8 cellular contexts compared by ENCODE assay signal in genomic region chr1:112466078-112466660, GRCh38. TPM values are rescaled to one million over a fixed set of nuclear protein-coding genes. Genes with fewer than 3 reads are reported as not detected.
DNase-seq lines count a peak whose midpoint lies in the region; TF ChIP-seq lines count a peak whose summit lies in the region.

No MANE protein-coding gene starts in this region.

- H3K27me3 ChIP-seq in H7 (ENCODE audit: control insufficient read depth, insufficient read depth, low read length) (peaks cover 13% of the 10 kb centered on the region; the same call in 1 of the 2 replicates), Loucy (ENCODE audit: insufficient read depth, low read length, poor library complexity, severe bottlenecking) (no peaks in the 10 kb centered on the region), neural progenitor cell (peaks cover 24% of the 10 kb centered on the region), stomach (peaks cover 0 to 6% (median 0%) of the 10 kb centered on the region in 3 donors)

- intact Hi-C loops in stomach (cut with DNase I; ENCODE audit: low total_unique reads), result no loop called here

- H3F3A ChIP-seq in Loucy (ENCODE audit: low read depth) (no peaks in the 10 kb centered on the region), neural progenitor cell (ENCODE audit: low read depth) (peaks cover 7% of the 10 kb centered on the region)

- peaks cover 9% of the 10 kb centered on the region for H3K27me3 Mint-ChIP-seq in neural progenitor cell (ENCODE audit: insufficient read depth, low read depth)

- H2AFZ ChIP-seq in Loucy (ENCODE audit: low read length) (peak overlapping the region; percentile 95), neural progenitor cell (replicated peaks) (peak overlapping the region; percentile 8)

- WGBS in stomach, 5 donors, result 1 to 2% (median 2%) methylated on average over 31 of the region's 31 CpGs

- TF ChIP-seq CTCF in Loucy (conservative IDR thresholded peaks at IDR 0.05; ENCODE audit: low read length), result peak; percentile 76
- TF ChIP-seq CTCF in neural progenitor cell (IDR thresholded peaks at IDR 0.05), result peak; percentile 83
- TF ChIP-seq CTCF in stomach (IDR thresholded peaks at IDR 0.05), result peak in 5 of 7 experiments; percentile 65 to 93 (median 81)

- H3K27ac ChIP-seq in neural progenitor cell (no peak overlapping the region), stomach (peak overlapping the region; percentile 22 to 81 (median 66))

- H3K9ac ChIP-seq in ES-I3 (ENCODE audit: low read depth, low read length), result peak overlapping the region; percentile 28; the same call in 1 of the 2 replicates
- H3K9ac ChIP-seq in Loucy (ENCODE audit: low read depth, low read length, poor library complexity, severe bottlenecking), result peak overlapping the region; percentile 44
- no peak overlapping the region for H3K9ac ChIP-seq in neural progenitor cell

- H3K4me3 ChIP-seq in H7 (ENCODE audit: insufficient read depth, low read depth, low read length) (no peak overlapping the region), Loucy (ENCODE audit: low read length, poor library complexity, severe bottlenecking) (peak overlapping the region; percentile 61), neural progenitor cell (peak overlapping the region; percentile 16), stomach (peak overlapping the region; percentile 22 to 45 (median 38))

- H3K4me1 Mint-ChIP-seq in neural progenitor cell, result peaks cover 19% of the 10 kb centered on the region

- H3K4me2 ChIP-seq in Loucy (ENCODE audit: low read depth, low read length, poor library complexity, severe bottlenecking), result peak overlapping the region; percentile 85
- peak overlapping the region; percentile 69 for H3K4me2 ChIP-seq in neural progenitor cell

- no peaks in the 10 kb centered on the region for H3K9me2 ChIP-seq in Loucy (replicated peaks; ENCODE audit: low read depth, low read length)

- H3K4me1 ChIP-seq in ES-I3 (ENCODE audit: insufficient read depth, low read length) (peaks cover 11% of the 10 kb centered on the region; the same call in 1 of the 2 replicates), Loucy (ENCODE audit: insufficient read depth, low read length, poor library complexity, severe bottlenecking) (peaks cover 6% of the 10 kb centered on the region), neural progenitor cell (no peaks in the 10 kb centered on the region), stomach (peaks cover 3 to 33% (median 18%) of the 10 kb centered on the region in 4 donors)

- no peak for TF ChIP-seq EP300 in stomach (IDR thresholded peaks at IDR 0.05)

- peak overlapping the region; percentile 73 for H3K4me3 Mint-ChIP-seq in neural progenitor cell

- H3K9me3 ChIP-seq in ES-I3 (ENCODE audit: control insufficient read depth, insufficient read depth, low read length) (no peaks in the 10 kb centered on the region), Loucy (ENCODE audit: insufficient read depth, low read depth, low read length) (no peaks in the 10 kb centered on the region), neural progenitor cell (ENCODE audit: low read depth) (no peaks in the 10 kb centered on the region), stomach (no peaks in the 10 kb centered on the region)

- H3K79me2 ChIP-seq in Loucy (ENCODE audit: insufficient read depth, low read length) (no peaks in the 10 kb centered on the region), neural progenitor cell (ENCODE audit: low read depth) (no peaks in the 10 kb centered on the region)

- H3K36me3 ChIP-seq in ES-I3 (ENCODE audit: insufficient read depth, low read length) (no peaks in the 10 kb centered on the region), H7 (replicated peaks; ENCODE audit: control insufficient read depth, insufficient read depth, low read length) (no peaks in the 10 kb centered on the region), Loucy (ENCODE audit: insufficient read depth, low read length) (no peaks in the 10 kb centered on the region), neural progenitor cell (no peaks in the 10 kb centered on the region), stomach (no peaks in the 10 kb centered on the region)

- H4K20me1 ChIP-seq in Loucy (ENCODE audit: insufficient read depth, low read length, poor library complexity, severe bottlenecking) (no peaks in the 10 kb centered on the region), neural progenitor cell (ENCODE audit: low read depth) (no peaks in the 10 kb centered on the region)

- peaks cover 3% of the 10 kb centered on the region for H3K36me3 Mint-ChIP-seq in neural progenitor cell

- H3K9me3 Mint-ChIP-seq in neural progenitor cell, result no peaks in the 10 kb centered on the region

- TF ChIP-seq POLR2A in Raji (IDR thresholded peaks at IDR 0.05; ENCODE audit: insufficient read depth, low read depth, low read length), result 0 out of 2 replicates have a peak, but pooled peaks have one; percentile 40
- TF ChIP-seq POLR2A in stomach (IDR thresholded peaks at IDR 0.05), result no peak

- DNase-seq in H7 (peak; percentile 87), fibroblast of the conjunctiva (ENCODE audit: low read depth) (peak; percentile 95), neural progenitor cell (ENCODE audit: low spot score) (peak; percentile 95), stomach (peak; percentile 95)
- DNase-seq in activated effector memory CD4-positive, alpha-beta T cell treated with anti-CD3 and anti-CD28 coated beads, Interleukin-2, amount 50 U/mL, for 16 hours, result peak; percentile 94

- H3K27ac Mint-ChIP-seq in neural progenitor cell, result peak overlapping the region; percentile 47

RNA-seq across cellular contexts. Expression of gene WNT2B, which starts 42.6 kb away (rescaled TPM):
- 0.14 and 0.22 TPM in 2 replicates for total RNA-seq in H7 (2014; rRNA removed; shearing (Covaris generic))
- 1.6 and 2.9 TPM in 2 replicates for total RNA-seq in neural progenitor cell (ENCODE audit: low replicate concordance)
- 10 to 100 TPM in 1 of 5 donors, 1 to 10 TPM in 3, not detected in 1; 2.3 to 19.5 (median 6.0) TPM for total RNA-seq in stomach
- polyA plus RNA-seq in stomach, result 1 to 10 TPM; 1.7 to 2.9 (median 2.4) TPM
